In the genomic region with DNA sequence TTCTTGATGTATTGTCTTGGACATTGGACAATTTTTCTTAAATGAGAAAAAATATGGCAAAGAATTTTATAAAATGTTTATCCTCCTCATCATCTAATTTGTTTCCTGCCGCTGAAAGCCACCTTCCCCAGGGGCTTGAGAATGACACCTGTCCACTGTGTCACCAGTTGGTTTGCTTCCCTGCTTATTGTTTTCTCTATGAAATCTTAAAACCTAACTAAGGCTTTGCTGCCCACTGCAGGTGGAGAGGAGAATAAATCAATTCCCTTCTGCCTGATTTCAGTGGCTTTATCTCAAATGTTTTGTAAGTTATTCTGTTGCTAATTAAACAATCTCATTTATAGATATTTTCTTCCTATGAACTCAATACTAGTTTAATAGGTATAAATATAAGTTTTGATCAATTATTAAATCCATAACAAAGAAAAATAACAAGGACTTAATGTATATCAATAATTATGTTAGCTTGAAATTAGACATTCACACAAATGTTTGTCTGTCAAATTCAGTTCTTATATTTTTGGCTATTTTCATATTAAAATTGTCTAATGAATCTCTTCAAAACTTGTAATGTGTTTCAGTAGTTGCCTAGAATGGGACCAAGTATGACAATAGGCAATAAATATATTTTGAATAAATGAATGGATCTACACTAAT, we compare ENCODE assay signal across 8 cellular contexts.
DNase-seq lines count a peak whose midpoint lies in the region; ATAC-seq and TF ChIP-seq lines count a peak whose summit lies in the region.

No MANE protein-coding gene starts in this region.

- H3K4me3 ChIP-seq in KMS-11 (IDR thresholded peaks at IDR 0.05; ENCODE audit: insufficient read depth, low read depth, low read length) (no peak overlapping the region), Peyer's patch (no peak overlapping the region), foreskin fibroblast (ENCODE audit: low read depth in 1 of 2, low read length in 2 of 2) (no peak overlapping the region)

- no peak overlapping the region for H3K4me2 ChIP-seq in KMS-11

- H3K4me1 ChIP-seq in KMS-11 (ENCODE audit: low read depth, poor library complexity, severe bottlenecking) = peaks cover 23% of the 10 kb centered on the region
- no peaks in the 10 kb centered on the region for H3K4me1 ChIP-seq in Peyer's patch

- no peaks in the 10 kb centered on the region for H3K27me3 ChIP-seq in KMS-11 (ENCODE audit: insufficient read depth, low read depth)
- no peaks in the 10 kb centered on the region for H3K27me3 ChIP-seq in Peyer's patch

- DNase-seq in DMS 273 (lab: John Stamatoyannopoulos, UW; ENCODE audit: unreplicated experiment) (peak; percentile 39), DMS 273 treated with DMSO at 0.1 percent for 48 hours (lab: John Stamatoyannopoulos, UW) (no peak), Peyer's patch (no peak), foreskin fibroblast (peak in 1 of 2 donors; percentile 42), retina (peak; percentile 61)
- DNase-seq in NK-92 treated with Interleukin-12 subunit alpha and Interleukin-12 subunit beta, amount 100 ng/mL, for 24 hours (lab: John Stamatoyannopoulos, UW) = no peak

- TF ChIP-seq POLR2A in Peyer's patch (IDR thresholded peaks at IDR 0.05) = no peak

- no peak overlapping the region for H3K9ac ChIP-seq in KMS-11

- H4K20me1 ChIP-seq in KMS-11 (ENCODE audit: insufficient read depth) = no peaks in the 10 kb centered on the region

- TF ChIP-seq CTCF in KMS-11 (conservative IDR thresholded peaks at IDR 0.05; ENCODE audit: low read depth, low read length) (peak; percentile 85), Peyer's patch (IDR thresholded peaks at IDR 0.05) (peak in 4 of 6 experiments; percentile 40 to 51 (median 44)), foreskin fibroblast (IDR thresholded peaks at IDR 0.05; ENCODE audit: low read depth, low read length) (peak; percentile 23)

- H2AFZ ChIP-seq in KMS-11 (ENCODE audit: low read depth) = no peak overlapping the region

- H3K79me2 ChIP-seq in KMS-11 (ENCODE audit: insufficient read depth, low read depth) = no peaks in the 10 kb centered on the region

- H3K27ac ChIP-seq in KMS-11 (no peak overlapping the region), Peyer's patch (no peak overlapping the region)

- H3K36me3 ChIP-seq in KMS-11 (ENCODE audit: insufficient read depth) (no peaks in the 10 kb centered on the region), Peyer's patch (no peaks in the 10 kb centered on the region)

- ATAC-seq in GM21515 (IDR thresholded peaks at IDR 0.05; ENCODE audit: unreplicated experiment) = peak; percentile 60

- no peaks in the 10 kb centered on the region for H3K9me3 ChIP-seq in Peyer's patch

Comparison
In these comparisons a context has a peak if more than half of its experiments do, and no peak if none do; other contexts are left out.
1. DNase-seq: peak in DMS 273 (single experiment) and retina (single experiment); none in DMS 273 treated with DMSO at 0.1 percent for 48 hours (single experiment), Peyer's patch (0 of 3) and NK-92 treated with Interleukin-12 subunit alpha and Interleukin-12 subunit beta, amount 100 ng/mL, for 24 hours (single experiment).
2. CTCF ChIP-seq: peak in every context shown above with its lines; median percentile 85 in KMS-11; 44 in Peyer's patch; 23 in foreskin fibroblast.